10 cellular contexts compared by ENCODE assay signal in genomic region chr2:10269711-10270610, GRCh38. TPM values are rescaled to one million over a fixed set of nuclear protein-coding genes. Genes with fewer than 3 reads are reported as not detected.
DNase-seq lines count a peak whose midpoint lies in the region; ATAC-seq and TF ChIP-seq lines count a peak whose summit lies in the region.
"Had no signal": no experiment of that assay in that cellular context is flagged by ENCODE, and none has a peak within 500 bp of the region (broad histone marks: within the 10 kb centered on the region; RNA-seq: fewer than 3 reads in every experiment).

No MANE protein-coding gene starts in this region.

- H3K9me3 Mint-ChIP-seq in CD14-positive monocyte = no peaks in the 10 kb centered on the region
- H3K9me3 Mint-ChIP-seq: activated CD8-positive, alpha-beta T cell treated with anti-CD3 and anti-CD28 coated beads for 36 hours; effector memory CD8-positive, alpha-beta T cell had no signal

- H3K4me1 ChIP-seq in Loucy (ENCODE audit: insufficient read depth, low read length, poor library complexity, severe bottlenecking) = peaks cover 5% of the 10 kb centered on the region
- peaks cover 0 to 4% of the 10 kb centered on the region in 2 donors for H3K4me1 ChIP-seq in neuronal stem cell (ENCODE audit: control insufficient read depth in 2 of 2, insufficient read depth in 1 of 2, low read depth in 1 of 2, low read length in 2 of 2)

- peak overlapping the region; percentile 52 for H3K18ac ChIP-seq in neuronal stem cell (ENCODE audit: low read length)

- H3K9me3 ChIP-seq in Loucy (ENCODE audit: insufficient read depth, low read depth, low read length) = no peaks in the 10 kb centered on the region
- peaks cover 0 to 2% of the 10 kb centered on the region in 2 donors for H3K9me3 ChIP-seq in neuronal stem cell (replicated peaks in 1 of 2; ENCODE audit: control insufficient read depth in 2 of 2, insufficient read depth in 1 of 2, low read depth in 1 of 2, low read length in 2 of 2)

- H3K14ac ChIP-seq in neuronal stem cell (ENCODE audit: low read length) = no peak overlapping the region

- no peaks in the 10 kb centered on the region for H3K36me3 Mint-ChIP-seq in CD14-positive monocyte

- H4K20me1 ChIP-seq in Loucy (ENCODE audit: insufficient read depth, low read length, poor library complexity, severe bottlenecking) = no peaks in the 10 kb centered on the region

- TF ChIP-seq CTCF in CD14-positive monocyte (IDR thresholded peaks at IDR 0.05) (no peak), Loucy (conservative IDR thresholded peaks at IDR 0.05; ENCODE audit: low read length) (no peak), dorsolateral prefrontal cortex (IDR thresholded peaks at IDR 0.05 in 54 of 56, conservative IDR thresholded peaks at IDR 0.05 in 2 of 56; ENCODE audit: low read depth in 1 of 56, partially characterized antibody in 56 of 56) (no peak)

- peak overlapping the region; percentile 68 for H3K23ac ChIP-seq in neuronal stem cell (ENCODE audit: low read depth, low read length, poor library complexity)

- no peaks in the 10 kb centered on the region for H3K79me1 ChIP-seq in neuronal stem cell (ENCODE audit: low read depth, low read length)

- H3K9ac ChIP-seq in Loucy (ENCODE audit: low read depth, low read length, poor library complexity, severe bottlenecking) = no peak overlapping the region
- H3K9ac ChIP-seq in neuronal stem cell (ENCODE audit: low read depth, low read length, poor library complexity) = no peak overlapping the region

- H2AFZ ChIP-seq in Loucy (ENCODE audit: low read length) = peak overlapping the region; percentile 59; the same call in 1 of the 2 replicates
- H2AFZ ChIP-seq in neuronal stem cell (ENCODE audit: low read length) = no peak overlapping the region

- H3K27me3 ChIP-seq in Loucy (ENCODE audit: insufficient read depth, low read length, poor library complexity, severe bottlenecking) (no peaks in the 10 kb centered on the region), dorsolateral prefrontal cortex (no peaks in the 10 kb centered on the region), neuronal stem cell (ENCODE audit: control insufficient read depth in 3 of 3, insufficient read depth in 3 of 3, low read depth in 1 of 3, low read length in 3 of 3) (peaks cover 0 to 25% (median 4%) of the 10 kb centered on the region in 3 experiments)

- intact Hi-C loops in CD14-positive monocyte (cut with micrococcal nuclease) (loop anchor here (2.0 to 10.0 kb wide), 5 partner anchors 37 to 167 kb away; partner anchors contain the start of gene RRM2 (in 1 of the 2)), dorsolateral prefrontal cortex (cut with DNase I) (loop anchor here in 1 of 2 donors (2.0 kb wide), 1 partner anchor 139 kb away; no protein-coding TSS in a partner anchor)

- H3K4me3 Mint-ChIP-seq in CD14-positive monocyte = no peak overlapping the region
- H3K4me3 Mint-ChIP-seq: activated CD8-positive, alpha-beta T cell treated with anti-CD3 and anti-CD28 coated beads for 36 hours; effector memory CD8-positive, alpha-beta T cell had no signal

- DNase-seq in CD14-positive monocyte (ENCODE audit: low spot score) (peak; percentile 34), dorsolateral prefrontal cortex (peak in 6 of 10 donors; percentile 13 to 39 (median 28)), neuronal stem cell (ENCODE audit: low spot score) (no peak), DMS 273 treated with DMSO at 0.1 percent for 48 hours (lab: John Stamatoyannopoulos, UW) (no peak), OCI-M2 (lab: John Stamatoyannopoulos, UW; ENCODE audit: unreplicated experiment) (no peak)

- H2AK5ac ChIP-seq in neuronal stem cell (ENCODE audit: low read depth, low read length) = peak overlapping the region; percentile 78

- no peak overlapping the region for H3K4me3 ChIP-seq in Loucy (ENCODE audit: low read length, poor library complexity, severe bottlenecking)
- H3K4me3 ChIP-seq in dorsolateral prefrontal cortex = no peak overlapping the region
- no peak overlapping the region for H3K4me3 ChIP-seq in neuronal stem cell (ENCODE audit: low read length in 2 of 2)
- H3K4me3 ChIP-seq: skin epidermis had no signal

- peak overlapping the region; percentile 47 for H2BK12ac ChIP-seq in neuronal stem cell (ENCODE audit: low read length)

- no peak overlapping the region for H3K4me2 ChIP-seq in Loucy (ENCODE audit: low read depth, low read length, poor library complexity, severe bottlenecking)
- no peak overlapping the region for H3K4me2 ChIP-seq in neuronal stem cell (ENCODE audit: insufficient read depth, low read length, poor library complexity, severe bottlenecking)

- H3K36me3 ChIP-seq in Loucy (ENCODE audit: insufficient read depth, low read length) (no peaks in the 10 kb centered on the region), neuronal stem cell (replicated peaks in 1 of 2; ENCODE audit: control insufficient read depth in 2 of 2, insufficient read depth in 2 of 2, low read length in 2 of 2) (no peaks in the 10 kb centered on the region)

- H4K8ac ChIP-seq in neuronal stem cell (ENCODE audit: low read depth, low read length) = no peak overlapping the region

- H3K27ac Mint-ChIP-seq in CD14-positive monocyte = peak overlapping the region in 1 of 7 donors; percentile 51
- H3K27ac Mint-ChIP-seq: activated CD8-positive, alpha-beta T cell treated with anti-CD3 and anti-CD28 coated beads for 36 hours had no signal

- H3K27ac ChIP-seq in dorsolateral prefrontal cortex (no peak overlapping the region), neuronal stem cell (replicated peaks; ENCODE audit: low read length) (no peak overlapping the region)
- H3K27ac ChIP-seq: skin epidermis had no signal

- H2BK15ac ChIP-seq in neuronal stem cell (ENCODE audit: low read length) = peak overlapping the region; percentile 68

- H4K91ac ChIP-seq in neuronal stem cell (ENCODE audit: low read depth, low read length, poor library complexity) = no peak overlapping the region

- no peaks in the 10 kb centered on the region for H3K9me2 ChIP-seq in Loucy (replicated peaks; ENCODE audit: low read depth, low read length)

- no CpG with 5 or more reads among the region's 15 CpGs for WGBS in neuronal stem cell (ENCODE audit: extremely low coverage in 2 of 2, insufficient read length in 2 of 2, insufficient replicate concordance in 1 of 2), 2 donors

- H2BK120ac ChIP-seq in neuronal stem cell (ENCODE audit: low read depth, low read length) = no peak overlapping the region

- H3K4ac ChIP-seq in neuronal stem cell (ENCODE audit: low read length) = no peak overlapping the region

- H3K79me2 ChIP-seq in Loucy (ENCODE audit: insufficient read depth, low read length) = no peaks in the 10 kb centered on the region

- peaks cover 10% of the 10 kb centered on the region for H3K4me1 Mint-ChIP-seq in CD14-positive monocyte

- peaks cover 0 to 8% (median 6%) of the 10 kb centered on the region in 3 donors for H3K27me3 Mint-ChIP-seq in CD14-positive monocyte (ENCODE audit: low read depth in 3 of 3)
- H3K27me3 Mint-ChIP-seq: activated CD8-positive, alpha-beta T cell treated with anti-CD3 and anti-CD28 coated beads for 36 hours had no signal

- H2BK5ac ChIP-seq in neuronal stem cell (ENCODE audit: low read length) = no peak overlapping the region

- H3F3A ChIP-seq in Loucy (ENCODE audit: low read depth) = no peaks in the 10 kb centered on the region

- no peak for ATAC-seq in HG03354 (IDR thresholded peaks at IDR 0.05; ENCODE audit: poor library complexity, severe bottlenecking, unreplicated experiment)

RNA-seq across cellular contexts. Expression of gene HPCAL1, which starts 32.7 kb away (rescaled TPM):
- polyA plus RNA-seq in CD14-positive monocyte = 10 to 100 TPM; 98.0 to 99.5 TPM
- total RNA-seq in dorsolateral prefrontal cortex = 100 to 1,000 TPM in 98 of 120 experiments, 10 to 100 TPM in 22; 40.1 to 252 (median 129) TPM
- 10.7 TPM for polyA plus RNA-seq in neuronal stem cell (2013, experiment 1 of 2)
- 9.6 TPM for polyA plus RNA-seq in neuronal stem cell (2013, experiment 2 of 2)

Comparison
In these comparisons a context has a peak if more than half of its experiments do, and no peak if none do; other contexts are left out.
1. DNase-seq: peak in CD14-positive monocyte (single experiment) and dorsolateral prefrontal cortex (6 of 10); none in neuronal stem cell (single experiment), DMS 273 treated with DMSO at 0.1 percent for 48 hours (single experiment) and OCI-M2 (single experiment).